Comparison of ENCODE assay signal across 14 cellular contexts in genomic region chr2:118853647-118854367, GRCh38. TPM values are rescaled to one million over a fixed set of nuclear protein-coding genes. Genes with fewer than 3 reads are reported as not detected.
A peak's percentile ranks its signal among the peaks of the same experiment; 100 is the strongest.
DNase-seq lines count a peak whose midpoint lies in the region; ATAC-seq lines count a peak whose summit lies in the region.
"Had no signal": no experiment of that assay in that cellular context is flagged by ENCODE, and none has a peak within 500 bp of the region (broad histone marks: within the 10 kb centered on the region; RNA-seq: fewer than 3 reads in every experiment).

No MANE protein-coding gene starts in this region.

- H3K79me1 ChIP-seq in neuronal stem cell (ENCODE audit: low read depth, low read length) = no peaks in the 10 kb centered on the region

- H3K23ac ChIP-seq in neuronal stem cell (ENCODE audit: low read depth, low read length, poor library complexity) = no peak overlapping the region

- H3K4me2 ChIP-seq in neuronal stem cell (ENCODE audit: insufficient read depth, low read length, poor library complexity, severe bottlenecking) = no peak overlapping the region

- no peak overlapping the region for H2BK15ac ChIP-seq in neuronal stem cell (ENCODE audit: low read length)

- H2AK5ac ChIP-seq in neuronal stem cell (ENCODE audit: low read depth, low read length) = peak overlapping the region; percentile 71

- H4K8ac ChIP-seq in neuronal stem cell (ENCODE audit: low read depth, low read length) = no peak overlapping the region

- no peak overlapping the region for H3K4ac ChIP-seq in neuronal stem cell (ENCODE audit: low read length)

- peak overlapping the region; percentile 77 for H2BK120ac ChIP-seq in neuronal stem cell (ENCODE audit: low read depth, low read length)

- WGBS in HUES64 = 1% methylated on average over 43 of the region's 46 CpGs
- WGBS in neuronal stem cell (ENCODE audit: extremely low coverage in 2 of 2, insufficient read length in 2 of 2, insufficient replicate concordance in 1 of 2), 2 donors = no CpG with 5 or more reads among the region's 46 CpGs

- no peak overlapping the region for H2AFZ ChIP-seq in neuronal stem cell (ENCODE audit: low read length)

- ATAC-seq in GM18519 (IDR thresholded peaks at IDR 0.05; ENCODE audit: low FRiP score, unreplicated experiment) (no peak), GM18502 (IDR thresholded peaks at IDR 0.05; ENCODE audit: poor library complexity, unreplicated experiment) (no peak)
- ATAC-seq: CD8-positive, alpha-beta T cell had no signal

- H3K18ac ChIP-seq in neuronal stem cell (ENCODE audit: low read length) = peak overlapping the region; percentile 54

- H3K36me3 ChIP-seq in HUES64 (ENCODE audit: insufficient read depth, low read length) (no peaks in the 10 kb centered on the region), neuronal stem cell (replicated peaks in 1 of 2; ENCODE audit: control insufficient read depth in 2 of 2, insufficient read depth in 2 of 2, low read length in 2 of 2) (no peaks in the 10 kb centered on the region)

- no peak overlapping the region for H3K14ac ChIP-seq in neuronal stem cell (ENCODE audit: low read length)

- no peaks in the 10 kb centered on the region for H3K9me3 ChIP-seq in HUES64 (ENCODE audit: insufficient read depth, low read depth, low read length)
- peaks cover 3 to 4% of the 10 kb centered on the region in 2 donors for H3K9me3 ChIP-seq in neuronal stem cell (replicated peaks in 1 of 2; ENCODE audit: control insufficient read depth in 2 of 2, insufficient read depth in 1 of 2, low read depth in 1 of 2, low read length in 2 of 2)

- H3K27ac ChIP-seq in HUES64 (ENCODE audit: low read depth, low read length) (no peak overlapping the region), neuronal stem cell (replicated peaks; ENCODE audit: low read length) (no peak overlapping the region)

- H4K91ac ChIP-seq in neuronal stem cell (ENCODE audit: low read depth, low read length, poor library complexity) = no peak overlapping the region

- no peak overlapping the region for H2BK12ac ChIP-seq in neuronal stem cell (ENCODE audit: low read length)

- peaks cover 41% of the 10 kb centered on the region for H3K4me1 ChIP-seq in HUES64 (ENCODE audit: insufficient read depth, low read length)
- H3K4me1 ChIP-seq in neuronal stem cell (ENCODE audit: control insufficient read depth in 2 of 2, insufficient read depth in 1 of 2, low read depth in 1 of 2, low read length in 2 of 2) = peaks cover 0 to 13% of the 10 kb centered on the region in 2 donors

- H3K27me3 ChIP-seq in HUES64 (ENCODE audit: insufficient read depth, low read length) (peaks cover 100% of the 10 kb centered on the region), neuronal stem cell (ENCODE audit: control insufficient read depth in 3 of 3, insufficient read depth in 3 of 3, low read depth in 1 of 3, low read length in 3 of 3) (peaks cover 86 to 100% (median 98%) of the 10 kb centered on the region in 3 experiments)

- H2BK5ac ChIP-seq in neuronal stem cell (ENCODE audit: low read length) = no peak overlapping the region

- DNase-seq in ELF-1 (ENCODE audit: low read depth, low spot score) = peak; percentile 17
- DNase-seq in epidermal melanocyte (ENCODE audit: insufficient read length, low spot score) = peak; percentile 11
- DNase-seq in neuronal stem cell (ENCODE audit: low spot score) = no peak
- DNase-seq in nucleus accumbens (lab: John Stamatoyannopoulos, UW) = no peak
- DNase-seq: activated T-cell treated with anti-CD3 and anti-CD28 coated beads, Interleukin-2, amount 50 U/mL, for 1 hour; aorta; GDM1; GOT3; SIG-M5; stimulated activated CD4-positive, alpha-beta T cell treated with anti-CD3 and anti-CD28 coated beads, Interleukin-2, amount 100 ng/mL, for 24 hours had no signal

- H3K4me3 ChIP-seq in HUES64 (ENCODE audit: low read length) (peak overlapping the region; percentile 28), neuronal stem cell (ENCODE audit: low read length in 2 of 2) (no peak overlapping the region)

- H3K9ac ChIP-seq in HUES64 (ENCODE audit: low read depth, low read length) (no peak overlapping the region), neuronal stem cell (ENCODE audit: low read depth, low read length, poor library complexity) (no peak overlapping the region)

RNA-seq across cellular contexts. Expression of gene EN1, which starts 6.4 kb away (rescaled TPM):
- polyA plus RNA-seq in HUES64 (2013, experiment 1 of 2) = 0.35 TPM
- 0.25 TPM for polyA plus RNA-seq in HUES64 (2013, experiment 2 of 2)
- not detected for polyA plus RNA-seq in neuronal stem cell (2013, experiment 1 of 2)
- 0.01 TPM for polyA plus RNA-seq in neuronal stem cell (2013, experiment 2 of 2)
- polyA plus RNA-seq: aorta had no signal

Comparison
In these comparisons a context has a peak if more than half of its experiments do, and no peak if none do; other contexts are left out.
1. DNase-seq: peak in ELF-1 (single experiment) and epidermal melanocyte (single experiment); none in neuronal stem cell (single experiment) and nucleus accumbens (0 of 56).